8 cellular contexts compared by ENCODE assay signal in genomic region chr7:112162161-112163020, GRCh38. TPM values are rescaled to one million over a fixed set of nuclear protein-coding genes. Genes with fewer than 3 reads are reported as not detected.
DNase-seq lines count a peak whose midpoint lies in the region; ATAC-seq and TF ChIP-seq lines count a peak whose summit lies in the region.

No MANE protein-coding gene starts in this region.

- peak overlapping the region in 3 of 4 donors; percentile 12 to 43 (median 40) for H3K27ac ChIP-seq in esophagus squamous epithelium
- H3K27ac ChIP-seq in CD4-positive, alpha-beta memory T cell (ENCODE audit: low read depth, low read length): no peak overlapping the region

- H3K4me3 ChIP-seq in esophagus squamous epithelium (no peak overlapping the region), mucosa of descending colon (no peak overlapping the region)
- H3K4me3 ChIP-seq in CD4-positive, alpha-beta memory T cell (ENCODE audit: low read length in 2 of 2): no peak overlapping the region

- H3K9me3 ChIP-seq in esophagus squamous epithelium (no peaks in the 10 kb centered on the region), mucosa of descending colon (no peaks in the 10 kb centered on the region)
- H3K9me3 ChIP-seq in CD4-positive, alpha-beta memory T cell (ENCODE audit: control insufficient read depth in 1 of 2, low read length in 2 of 2): no peaks in the 10 kb centered on the region

- peaks cover 2 to 10% of the 10 kb centered on the region in 2 donors for H3K27me3 Mint-ChIP-seq in CD4-positive, alpha-beta memory T cell

- DNase-seq in NCI-H748 treated with DMSO at 0.1 percent for 48 hours (lab: John Stamatoyannopoulos, UW): peak; percentile 84
- DNase-seq in esophagus squamous epithelium (lab: John Stamatoyannopoulos, UW): no peak
- no peak for DNase-seq in mucosa of descending colon
- no peak for DNase-seq in activated T-cell treated with anti-CD3 and anti-CD28 coated beads, Interleukin-2, amount 50 U/mL, for 48 hours
- no peak for DNase-seq in CD4-positive, alpha-beta memory T cell
- DNase-seq in GM19238 (ENCODE audit: insufficient read length, low spot score): no peak
- DNase-seq in SKM-1 (lab: John Stamatoyannopoulos, UW; ENCODE audit: unreplicated experiment): no peak

- TF ChIP-seq CTCF in esophagus squamous epithelium (IDR thresholded peaks at IDR 0.05): no peak
- TF ChIP-seq CTCF in mucosa of descending colon (IDR thresholded peaks at IDR 0.05): no peak

- H3K4me1 ChIP-seq in esophagus squamous epithelium (peaks cover 4 to 23% (median 6%) of the 10 kb centered on the region in 3 donors), mucosa of descending colon (ENCODE audit: low read depth) (no peaks in the 10 kb centered on the region)
- H3K4me1 ChIP-seq in CD4-positive, alpha-beta memory T cell (ENCODE audit: insufficient read depth, low read length): no peaks in the 10 kb centered on the region

- no peaks in the 10 kb centered on the region for H3K36me3 Mint-ChIP-seq in CD4-positive, alpha-beta memory T cell

- CTCF ChIA-PET in CD4-positive, alpha-beta memory T cell (lab: Charles Lee; ENCODE audit: partially characterized antibody): no interaction called here

- H3K27me3 ChIP-seq in esophagus squamous epithelium: no peaks in the 10 kb centered on the region
- H3K27me3 ChIP-seq in CD4-positive, alpha-beta memory T cell (ENCODE audit: insufficient read depth, low read length): no peaks in the 10 kb centered on the region

- intact Hi-C loops in esophagus squamous epithelium (cut with DNase I): no loop called here
- intact Hi-C loops in mucosa of descending colon (cut with DNase I, micrococcal nuclease): no loop called here
- intact Hi-C loops in CD4-positive, alpha-beta memory T cell (cut with micrococcal nuclease): no loop called here

- ATAC-seq in GM19463 (IDR thresholded peaks at IDR 0.05; ENCODE audit: unreplicated experiment): peak; percentile 40
- ATAC-seq in mucosa of descending colon: peak; percentile 44

- POLR2A ChIA-PET in CD4-positive, alpha-beta memory T cell (lab: Charles Lee; ENCODE audit: partially characterized antibody): no interaction called here

- H3K4me1 Mint-ChIP-seq in CD4-positive, alpha-beta memory T cell: no peaks in the 10 kb centered on the region

- no peaks in the 10 kb centered on the region for H3K9me3 Mint-ChIP-seq in CD4-positive, alpha-beta memory T cell

- H3K36me3 ChIP-seq in esophagus squamous epithelium (no peaks in the 10 kb centered on the region), mucosa of descending colon (ENCODE audit: low read depth) (no peaks in the 10 kb centered on the region)
- no peaks in the 10 kb centered on the region for H3K36me3 ChIP-seq in CD4-positive, alpha-beta memory T cell (ENCODE audit: insufficient read depth, low read length)

- no peak overlapping the region for H3K4me3 Mint-ChIP-seq in CD4-positive, alpha-beta memory T cell

- no peak for TF ChIP-seq POLR2A in esophagus squamous epithelium (IDR thresholded peaks at IDR 0.05)

- no peak overlapping the region for H3K27ac Mint-ChIP-seq in CD4-positive, alpha-beta memory T cell

- 68 to 75% methylated on average over 4 of the region's 4 CpGs for WGBS in esophagus squamous epithelium, 2 donors

RNA-seq across cellular contexts. Expression of gene DOCK4, which starts 43.8 kb away (rescaled TPM):
- 10 to 100 TPM in 3 of 4 donors, 1 to 10 TPM in 1; 9.9 to 30.9 (median 13.7) TPM for total RNA-seq in esophagus squamous epithelium
- 10 to 100 TPM in 2 of 3 donors, 1 to 10 TPM in 1; 9.2 to 18.4 (median 12.7) TPM for total RNA-seq in mucosa of descending colon
- total RNA-seq in CD4-positive, alpha-beta memory T cell: 1 to 10 TPM; 1.2 to 1.5 TPM
- polyA plus RNA-seq in CD4-positive, alpha-beta memory T cell: under 1 TPM in 1 of 2 donors, not detected in 1; 0.47 TPM

RNA-seq across cellular contexts. Expression of gene ZNF277, which starts 44.1 kb away (rescaled TPM):
- total RNA-seq in esophagus squamous epithelium (10 to 100 TPM in 3 of 4 donors, 1 to 10 TPM in 1; 7.3 to 32.0 (median 19.6) TPM), mucosa of descending colon (10 to 100 TPM; 16.8 to 26.9 (median 22.0) TPM)
- total RNA-seq in CD4-positive, alpha-beta memory T cell: 10 to 100 TPM; 31.0 to 31.4 TPM
- 10 to 100 TPM; 19.7 to 20.7 TPM for polyA plus RNA-seq in CD4-positive, alpha-beta memory T cell

Comparison
In these comparisons a context has a peak if more than half of its experiments do, and no peak if none do; other contexts are left out.
1. RNA of gene DOCK4, which starts 43.8 kb away (total RNA-seq): 9.9 to 30.9 TPM in esophagus squamous epithelium and 9.2 to 18.4 TPM in mucosa of descending colon; 1.2 to 1.5 TPM in CD4-positive, alpha-beta memory T cell; every median in the first group is over 4 times any median in the second.